ENCODE assay signal across 1 cellular context in the genomic region with DNA sequence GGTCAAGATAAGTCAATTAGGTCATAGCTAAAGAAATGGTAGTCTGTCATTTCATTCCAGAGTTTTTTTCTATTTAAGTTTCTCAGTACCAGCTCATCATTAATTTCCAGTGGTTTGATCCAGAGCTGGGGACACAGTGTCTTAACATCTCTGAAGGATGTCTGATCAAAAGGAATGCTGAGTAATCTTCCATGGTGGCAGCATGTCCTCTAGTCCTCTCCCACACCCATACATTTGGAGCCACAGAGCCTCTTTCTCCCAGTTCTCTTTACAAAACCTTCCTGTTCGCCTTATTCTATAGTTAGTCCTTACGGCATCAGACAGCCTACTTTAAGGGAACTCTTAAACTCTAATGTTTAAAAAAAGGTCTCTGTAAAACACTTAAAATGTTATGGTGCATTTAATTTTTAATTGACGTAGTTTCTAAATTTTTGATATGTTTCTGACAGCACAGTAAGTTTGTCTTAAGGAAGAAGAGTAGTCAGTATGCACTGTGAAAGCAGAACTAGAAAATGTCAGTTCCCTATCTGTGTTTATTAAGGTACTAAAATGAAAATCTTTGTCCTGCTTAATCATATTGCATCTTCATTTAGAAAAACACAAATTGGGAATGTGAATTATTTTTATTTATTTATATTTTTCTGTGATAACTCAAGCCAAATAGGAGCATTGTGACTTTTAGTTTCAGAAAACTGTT.
TF ChIP-seq lines count a peak whose summit lies in the region.

No MANE protein-coding gene starts in this region.

TF ChIP-seq in HepG2, 621 proteins besides CTCF, POLR2A, EP300 and RAD21 (continued from another document):
- TF ChIP-seq, protein P1, sequence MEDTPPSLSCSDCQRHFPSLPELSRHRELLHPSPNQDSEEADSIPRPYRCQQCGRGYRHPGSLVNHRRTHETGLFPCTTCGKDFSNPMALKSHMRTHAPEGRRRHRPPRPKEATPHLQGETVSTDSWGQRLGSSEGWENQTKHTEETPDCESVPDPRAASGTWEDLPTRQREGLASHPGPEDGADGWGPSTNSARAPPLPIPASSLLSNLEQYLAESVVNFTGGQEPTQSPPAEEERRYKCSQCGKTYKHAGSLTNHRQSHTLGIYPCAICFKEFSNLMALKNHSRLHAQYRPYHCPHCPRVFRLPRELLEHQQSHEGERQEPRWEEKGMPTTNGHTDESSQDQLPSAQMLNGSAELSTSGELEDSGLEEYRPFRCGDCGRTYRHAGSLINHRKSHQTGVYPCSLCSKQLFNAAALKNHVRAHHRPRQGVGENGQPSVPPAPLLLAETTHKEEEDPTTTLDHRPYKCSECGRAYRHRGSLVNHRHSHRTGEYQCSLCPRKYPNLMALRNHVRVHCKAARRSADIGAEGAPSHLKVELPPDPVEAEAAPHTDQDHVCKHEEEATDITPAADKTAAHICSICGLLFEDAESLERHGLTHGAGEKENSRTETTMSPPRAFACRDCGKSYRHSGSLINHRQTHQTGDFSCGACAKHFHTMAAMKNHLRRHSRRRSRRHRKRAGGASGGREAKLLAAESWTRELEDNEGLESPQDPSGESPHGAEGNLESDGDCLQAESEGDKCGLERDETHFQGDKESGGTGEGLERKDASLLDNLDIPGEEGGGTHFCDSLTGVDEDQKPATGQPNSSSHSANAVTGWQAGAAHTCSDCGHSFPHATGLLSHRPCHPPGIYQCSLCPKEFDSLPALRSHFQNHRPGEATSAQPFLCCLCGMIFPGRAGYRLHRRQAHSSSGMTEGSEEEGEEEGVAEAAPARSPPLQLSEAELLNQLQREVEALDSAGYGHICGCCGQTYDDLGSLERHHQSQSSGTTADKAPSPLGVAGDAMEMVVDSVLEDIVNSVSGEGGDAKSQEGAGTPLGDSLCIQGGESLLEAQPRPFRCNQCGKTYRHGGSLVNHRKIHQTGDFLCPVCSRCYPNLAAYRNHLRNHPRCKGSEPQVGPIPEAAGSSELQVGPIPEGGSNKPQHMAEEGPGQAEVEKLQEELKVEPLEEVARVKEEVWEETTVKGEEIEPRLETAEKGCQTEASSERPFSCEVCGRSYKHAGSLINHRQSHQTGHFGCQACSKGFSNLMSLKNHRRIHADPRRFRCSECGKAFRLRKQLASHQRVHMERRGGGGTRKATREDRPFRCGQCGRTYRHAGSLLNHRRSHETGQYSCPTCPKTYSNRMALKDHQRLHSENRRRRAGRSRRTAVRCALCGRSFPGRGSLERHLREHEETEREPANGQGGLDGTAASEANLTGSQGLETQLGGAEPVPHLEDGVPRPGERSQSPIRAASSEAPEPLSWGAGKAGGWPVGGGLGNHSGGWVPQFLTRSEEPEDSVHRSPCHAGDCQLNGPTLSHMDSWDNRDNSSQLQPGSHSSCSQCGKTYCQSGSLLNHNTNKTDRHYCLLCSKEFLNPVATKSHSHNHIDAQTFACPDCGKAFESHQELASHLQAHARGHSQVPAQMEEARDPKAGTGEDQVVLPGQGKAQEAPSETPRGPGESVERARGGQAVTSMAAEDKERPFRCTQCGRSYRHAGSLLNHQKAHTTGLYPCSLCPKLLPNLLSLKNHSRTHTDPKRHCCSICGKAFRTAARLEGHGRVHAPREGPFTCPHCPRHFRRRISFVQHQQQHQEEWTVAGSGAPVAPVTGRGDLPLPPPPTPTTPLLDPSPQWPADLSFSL (CRISPR knock-in tag; IDR thresholded peaks at IDR 0.05) = no peak
- TF ChIP-seq, protein P2, sequence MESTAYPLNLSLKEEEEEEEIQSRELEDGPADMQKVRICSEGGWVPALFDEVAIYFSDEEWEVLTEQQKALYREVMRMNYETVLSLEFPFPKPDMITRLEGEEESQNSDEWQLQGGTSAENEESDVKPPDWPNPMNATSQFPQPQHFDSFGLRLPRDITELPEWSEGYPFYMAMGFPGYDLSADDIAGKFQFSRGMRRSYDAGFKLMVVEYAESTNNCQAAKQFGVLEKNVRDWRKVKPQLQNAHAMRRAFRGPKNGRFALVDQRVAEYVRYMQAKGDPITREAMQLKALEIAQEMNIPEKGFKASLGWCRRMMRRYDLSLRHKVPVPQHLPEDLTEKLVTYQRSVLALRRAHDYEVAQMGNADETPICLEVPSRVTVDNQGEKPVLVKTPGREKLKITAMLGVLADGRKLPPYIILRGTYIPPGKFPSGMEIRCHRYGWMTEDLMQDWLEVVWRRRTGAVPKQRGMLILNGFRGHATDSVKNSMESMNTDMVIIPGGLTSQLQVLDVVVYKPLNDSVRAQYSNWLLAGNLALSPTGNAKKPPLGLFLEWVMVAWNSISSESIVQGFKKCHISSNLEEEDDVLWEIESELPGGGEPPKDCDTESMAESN (CRISPR knock-in tag; conservative IDR thresholded peaks at IDR 0.05) = no peak
- TF ChIP-seq, protein P3, sequence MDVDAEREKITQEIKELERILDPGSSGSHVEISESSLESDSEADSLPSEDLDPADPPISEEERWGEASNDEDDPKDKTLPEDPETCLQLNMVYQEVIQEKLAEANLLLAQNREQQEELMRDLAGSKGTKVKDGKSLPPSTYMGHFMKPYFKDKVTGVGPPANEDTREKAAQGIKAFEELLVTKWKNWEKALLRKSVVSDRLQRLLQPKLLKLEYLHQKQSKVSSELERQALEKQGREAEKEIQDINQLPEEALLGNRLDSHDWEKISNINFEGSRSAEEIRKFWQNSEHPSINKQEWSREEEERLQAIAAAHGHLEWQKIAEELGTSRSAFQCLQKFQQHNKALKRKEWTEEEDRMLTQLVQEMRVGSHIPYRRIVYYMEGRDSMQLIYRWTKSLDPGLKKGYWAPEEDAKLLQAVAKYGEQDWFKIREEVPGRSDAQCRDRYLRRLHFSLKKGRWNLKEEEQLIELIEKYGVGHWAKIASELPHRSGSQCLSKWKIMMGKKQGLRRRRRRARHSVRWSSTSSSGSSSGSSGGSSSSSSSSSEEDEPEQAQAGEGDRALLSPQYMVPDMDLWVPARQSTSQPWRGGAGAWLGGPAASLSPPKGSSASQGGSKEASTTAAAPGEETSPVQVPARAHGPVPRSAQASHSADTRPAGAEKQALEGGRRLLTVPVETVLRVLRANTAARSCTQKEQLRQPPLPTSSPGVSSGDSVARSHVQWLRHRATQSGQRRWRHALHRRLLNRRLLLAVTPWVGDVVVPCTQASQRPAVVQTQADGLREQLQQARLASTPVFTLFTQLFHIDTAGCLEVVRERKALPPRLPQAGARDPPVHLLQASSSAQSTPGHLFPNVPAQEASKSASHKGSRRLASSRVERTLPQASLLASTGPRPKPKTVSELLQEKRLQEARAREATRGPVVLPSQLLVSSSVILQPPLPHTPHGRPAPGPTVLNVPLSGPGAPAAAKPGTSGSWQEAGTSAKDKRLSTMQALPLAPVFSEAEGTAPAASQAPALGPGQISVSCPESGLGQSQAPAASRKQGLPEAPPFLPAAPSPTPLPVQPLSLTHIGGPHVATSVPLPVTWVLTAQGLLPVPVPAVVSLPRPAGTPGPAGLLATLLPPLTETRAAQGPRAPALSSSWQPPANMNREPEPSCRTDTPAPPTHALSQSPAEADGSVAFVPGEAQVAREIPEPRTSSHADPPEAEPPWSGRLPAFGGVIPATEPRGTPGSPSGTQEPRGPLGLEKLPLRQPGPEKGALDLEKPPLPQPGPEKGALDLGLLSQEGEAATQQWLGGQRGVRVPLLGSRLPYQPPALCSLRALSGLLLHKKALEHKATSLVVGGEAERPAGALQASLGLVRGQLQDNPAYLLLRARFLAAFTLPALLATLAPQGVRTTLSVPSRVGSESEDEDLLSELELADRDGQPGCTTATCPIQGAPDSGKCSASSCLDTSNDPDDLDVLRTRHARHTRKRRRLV (CRISPR knock-in tag; IDR thresholded peaks at IDR 0.05) = no peak
- TF ChIP-seq NKX3-1 (CRISPR knock-in tag; IDR thresholded peaks at IDR 0.05) = no peak
- no peak for TF ChIP-seq ZMYM4 (CRISPR knock-in tag; IDR thresholded peaks at IDR 0.05)
- no peak for TF ChIP-seq REL (CRISPR knock-in tag; conservative IDR thresholded peaks at IDR 0.05)
- TF ChIP-seq PHB2 (IDR thresholded peaks at IDR 0.05; ENCODE audit: partially characterized antibody) = no peak
- TF ChIP-seq ELF4 (CRISPR knock-in tag; IDR thresholded peaks at IDR 0.05; ENCODE audit: borderline replicate concordance) = no peak
- no peak for TF ChIP-seq PHF21A (CRISPR knock-in tag; IDR thresholded peaks at IDR 0.05)
